8 cellular contexts compared by ENCODE assay signal in the genomic region with DNA sequence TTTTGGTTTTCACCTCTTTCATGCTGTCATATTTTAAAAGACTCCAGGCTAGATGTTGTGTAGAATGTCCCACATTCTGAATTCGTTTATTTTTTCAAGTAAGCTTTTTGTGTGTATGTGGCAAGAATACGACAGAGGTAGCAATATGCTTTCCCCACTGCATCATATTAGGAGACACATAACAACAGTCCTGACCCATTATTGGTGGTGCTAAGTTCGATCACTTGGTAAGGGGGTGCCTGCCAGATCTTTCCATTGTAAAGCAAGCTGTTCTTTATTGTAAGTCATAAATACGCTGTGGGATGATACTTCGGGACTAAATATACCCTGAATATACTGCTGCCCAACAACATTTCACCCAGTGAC. TPM values are rescaled to one million over a fixed set of nuclear protein-coding genes. Genes with fewer than 3 reads are reported as not detected.
DNase-seq lines count a peak whose midpoint lies in the region; ATAC-seq and TF ChIP-seq lines count a peak whose summit lies in the region.

No MANE protein-coding gene starts in this region.

- peak overlapping the region; percentile 46 for H2BK15ac ChIP-seq in mesendoderm (replicated peaks; ENCODE audit: low read depth)

- POLR2A ChIA-PET in CD8-positive, alpha-beta T cell (lab: Charles Lee): interaction anchor here (0.9 to 4.0 kb wide), 5 partner anchors 8 to 145 kb away, joined by 4 to 30 read pairs (median 9); a partner anchor contains a TSS

- peaks cover 19% of the 10 kb centered on the region for H3K4me1 ChIP-seq in CD8-positive, alpha-beta T cell (ENCODE audit: insufficient read depth, low read length)
- H3K4me1 ChIP-seq in mammary epithelial cell (ENCODE audit: insufficient read depth, low read length): peaks cover 10% of the 10 kb centered on the region
- H3K4me1 ChIP-seq in mesendoderm (ENCODE audit: control insufficient read depth, low read depth, low read length): no peaks in the 10 kb centered on the region

- peak overlapping the region; percentile 82 for H2AFZ ChIP-seq in mammary epithelial cell (ENCODE audit: low read depth, low read length)

- no peak for ATAC-seq in CD8-positive, alpha-beta T cell
- ATAC-seq in HG03097 (IDR thresholded peaks at IDR 0.05; ENCODE audit: low FRiP score, unreplicated experiment) (peak; percentile 1), GM18868 (IDR thresholded peaks at IDR 0.05; ENCODE audit: unreplicated experiment) (no peak)

- no peaks in the 10 kb centered on the region for H3K9me3 Mint-ChIP-seq in CD8-positive, alpha-beta T cell

- H3K56ac ChIP-seq in mesendoderm (ENCODE audit: low read length): peak overlapping the region; percentile 84

- peaks cover 32% of the 10 kb centered on the region for H3K4me1 Mint-ChIP-seq in CD8-positive, alpha-beta T cell (ENCODE audit: low read depth)

- peak overlapping the region; percentile 4 for H3K18ac ChIP-seq in mesendoderm (ENCODE audit: low read length)

- WGBS in mammary epithelial cell (ENCODE audit: low coverage, missing lambda C conversion rate): 20% methylated on average over 5 of the region's 5 CpGs
- WGBS in mesendoderm (ENCODE audit: extremely low coverage, insufficient coverage, low lambda C conversion rate): no CpG with 5 or more reads among the region's 5 CpGs

- H2AK5ac ChIP-seq in mesendoderm (ENCODE audit: low read length): no peak overlapping the region

- CTCF ChIA-PET in CD8-positive, alpha-beta T cell (lab: Charles Lee): interaction anchor here (1.0 to 4.0 kb wide), 3 partner anchors 8 to 118 kb away, joined by 3 to 24 read pairs (median 3); no protein-coding TSS in a partner anchor
- CTCF ChIA-PET in mammary epithelial cell (lab: Charles Lee; ENCODE audit: low non-redundant PET): interaction anchor here (0.6 kb wide), 1 partner anchor 9 kb away, joined by 7 read pairs; no protein-coding TSS in a partner anchor

- intact Hi-C loops in CD8-positive, alpha-beta T cell (cut with DNase I, micrococcal nuclease): loop anchor here (1.0 to 10.0 kb wide), 9 partner anchors 14 to 1776 kb away; a partner anchor contains a TSS
- intact Hi-C loops in mammary epithelial cell (cut with micrococcal nuclease): loop anchor here (1.0 to 5.0 kb wide), 4 partner anchors 36 to 229 kb away; no protein-coding TSS in a partner anchor
- intact Hi-C loops in posterior cingulate gyrus (cut with DNase I): no loop called here

- H3K27ac ChIP-seq in CD8-positive, alpha-beta T cell (ENCODE audit: low read depth, low read length): peak overlapping the region; percentile 49
- H3K27ac ChIP-seq in mammary epithelial cell (ENCODE audit: insufficient read depth, low read depth, low read length) (peak overlapping the region; percentile 66), mesendoderm (ENCODE audit: low read depth, low read length) (no peak overlapping the region)

- peak overlapping the region; percentile 80 for H3K4me2 ChIP-seq in mammary epithelial cell (ENCODE audit: insufficient read depth, low read depth, low read length)
- peak overlapping the region; percentile 74 for H3K4me2 ChIP-seq in mesendoderm (ENCODE audit: low read length)

- no peak overlapping the region for H4K5ac ChIP-seq in mesendoderm (ENCODE audit: low read length)

- peaks cover 9% of the 10 kb centered on the region for H3K36me3 Mint-ChIP-seq in CD8-positive, alpha-beta T cell

- no peak overlapping the region for H3K4ac ChIP-seq in mesendoderm (ENCODE audit: low read depth, low read length)

- TSS peak; percentile 85 for BruUV-seq in mammary epithelial cell (replicated peaks; lab: Mats Ljungman, UMichigan)

- in situ Hi-C loops in mammary epithelial cell (cut with MboI; ENCODE audit: low sequenced_read_pairs in 2 of 2): no loop called here

- no peak overlapping the region for H3K23ac ChIP-seq in mesendoderm (ENCODE audit: low read length)

- H3K79me2 ChIP-seq in mammary epithelial cell (ENCODE audit: insufficient read depth, low read length): peaks cover 41% of the 10 kb centered on the region
- H3K79me2 ChIP-seq in mesendoderm (ENCODE audit: control insufficient read depth, insufficient read depth, low read length): peaks cover 11% of the 10 kb centered on the region

- H3K9ac ChIP-seq in mammary epithelial cell (ENCODE audit: insufficient read depth, low read length) (peak overlapping the region; percentile 67), mesendoderm (ENCODE audit: low read length) (peak overlapping the region; percentile 77)

- H2BK5ac ChIP-seq in mesendoderm (ENCODE audit: low read length): no peak overlapping the region

- no peaks in the 10 kb centered on the region for H3K36me3 ChIP-seq in CD8-positive, alpha-beta T cell (ENCODE audit: insufficient read depth, low read length)
- no peaks in the 10 kb centered on the region for H3K36me3 ChIP-seq in mammary epithelial cell (ENCODE audit: insufficient read depth, low read length)
- H3K36me3 ChIP-seq in mesendoderm (ENCODE audit: control insufficient read depth, insufficient read depth, low read length): no peaks in the 10 kb centered on the region

- no peak overlapping the region for H2BK120ac ChIP-seq in mesendoderm (ENCODE audit: low read depth, low read length)

- H3K4me3 ChIP-seq in CD8-positive, alpha-beta T cell (ENCODE audit: low read depth, low read length): peak overlapping the region; percentile 60
- peak overlapping the region; percentile 81 to 99 (median 96) for H3K4me3 ChIP-seq in mammary epithelial cell (replicated peaks in 1 of 3; ENCODE audit: insufficient read depth in 1 of 3, low read depth in 2 of 3, low read length in 3 of 3)
- H3K4me3 ChIP-seq in mesendoderm (ENCODE audit: low read length): peak overlapping the region; percentile 46

- H3K27me3 ChIP-seq in CD8-positive, alpha-beta T cell (ENCODE audit: insufficient read depth, low read length): no peaks in the 10 kb centered on the region
- no peaks in the 10 kb centered on the region for H3K27me3 ChIP-seq in mammary epithelial cell (ENCODE audit: insufficient read depth, low read length)
- H3K27me3 ChIP-seq in mesendoderm (ENCODE audit: insufficient read depth, low read length, poor library complexity): no peaks in the 10 kb centered on the region

- H3K79me1 ChIP-seq in mesendoderm (ENCODE audit: low read length): no peaks in the 10 kb centered on the region

- TF ChIP-seq CTCF in CD8-positive, alpha-beta T cell (IDR thresholded peaks at IDR 0.05): no peak
- no peak for TF ChIP-seq CTCF in mammary epithelial cell (conservative IDR thresholded peaks at IDR 0.05 in 1 of 2, IDR thresholded peaks at IDR 0.05 in 1 of 2; ENCODE audit: extremely low read depth in 1 of 2, insufficient read depth in 1 of 2, low read depth in 1 of 2, low read length in 2 of 2)

- dilution Hi-C loops in mammary epithelial cell (cut with HindIII; ENCODE audit: low sequenced_read_pairs): loop anchor here (5.0 kb wide), 2 partner anchors 39 to 129 kb away; no protein-coding TSS in a partner anchor

- no peaks in the 10 kb centered on the region for H3K9me3 ChIP-seq in CD8-positive, alpha-beta T cell (ENCODE audit: low read length)
- H3K9me3 ChIP-seq in mammary epithelial cell (replicated peaks; ENCODE audit: insufficient read depth, low read length): no peaks in the 10 kb centered on the region

- peak overlapping the region; percentile 97 for H3K4me3 Mint-ChIP-seq in CD8-positive, alpha-beta T cell

- H3K27me3 Mint-ChIP-seq in CD8-positive, alpha-beta T cell (ENCODE audit: low read depth): no peaks in the 10 kb centered on the region

- no peaks in the 10 kb centered on the region for H4K20me1 ChIP-seq in mammary epithelial cell (ENCODE audit: insufficient read depth, low read length)

- no peak for DNase-seq in CD8-positive, alpha-beta T cell
- DNase-seq in mammary epithelial cell (no peak), mesendoderm (no peak), posterior cingulate gyrus (no peak), NCI-H2029 (lab: John Stamatoyannopoulos, UW) (no peak)
- DNase-seq in activated CD4-positive, alpha-beta T cell treated with anti-CD3 and anti-CD28 coated beads for 4 hours: no peak

- H4K8ac ChIP-seq in mesendoderm (ENCODE audit: low read depth, low read length): no peak overlapping the region

- H3K27ac Mint-ChIP-seq in CD8-positive, alpha-beta T cell: peak overlapping the region; percentile 98

RNA-seq across cellular contexts. Expression of a gene that starts 0.6 kb away (rescaled TPM):
- total RNA-seq in CD8-positive, alpha-beta T cell: 10 to 100 TPM; 45.1 to 47.1 TPM
- 10 to 100 TPM; 26.7 to 29.6 TPM for total RNA-seq in mammary epithelial cell
- 15.5 TPM for polyA plus RNA-seq in mammary epithelial cell
- 39.6 TPM for polyA minus RNA-seq in mammary epithelial cell
- 6.1 TPM for polyA plus RNA-seq in mesendoderm (2013, experiment 1 of 2)
- polyA plus RNA-seq in mesendoderm (2013, experiment 2 of 2): 6.3 TPM

Comparison
In these comparisons a context has a peak if more than half of its experiments do, and no peak if none do; other contexts are left out.
1. H3K4me3 ChIP-seq: peak in every context shown above with its lines; median percentile 96 in mammary epithelial cell; 60 in CD8-positive, alpha-beta T cell; 46 in mesendoderm.